1 cellular context compared by ENCODE assay signal in the genomic region with DNA sequence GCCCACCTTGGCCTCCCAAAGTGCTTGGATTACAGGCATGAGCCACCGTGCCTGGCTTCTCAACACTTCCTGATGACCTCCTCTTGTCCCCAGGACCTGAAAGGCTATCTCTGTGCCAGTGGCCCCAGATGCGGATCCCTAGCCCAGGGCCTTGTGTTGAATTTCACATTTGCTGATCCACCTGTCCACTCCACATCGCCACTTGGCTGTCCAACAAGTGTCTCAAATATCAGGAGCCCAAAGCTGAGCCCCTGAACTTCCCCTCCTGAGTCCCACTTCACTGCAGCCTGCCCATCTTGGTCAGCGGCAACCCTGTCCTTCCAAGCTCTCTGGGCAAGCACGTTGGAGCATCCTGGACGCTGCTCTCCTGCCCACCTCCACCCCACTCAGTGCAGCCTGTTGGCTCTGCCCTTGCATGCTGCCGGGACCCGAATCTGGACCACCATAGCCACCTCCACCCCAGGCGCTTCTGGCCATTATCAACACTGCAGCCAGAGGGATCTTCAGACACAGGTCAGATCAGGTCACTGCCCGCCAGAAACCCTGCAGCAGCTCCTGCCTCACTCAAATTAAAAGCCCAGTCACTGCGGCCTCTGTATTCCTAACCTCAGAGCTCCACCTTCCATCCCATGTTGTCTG.
TF ChIP-seq lines count a peak whose summit lies in the region.

No MANE protein-coding gene starts in this region.

TF ChIP-seq in HepG2, 621 proteins besides CTCF, POLR2A, EP300 and RAD21 (continued from another document):
- TF ChIP-seq, protein P1, sequence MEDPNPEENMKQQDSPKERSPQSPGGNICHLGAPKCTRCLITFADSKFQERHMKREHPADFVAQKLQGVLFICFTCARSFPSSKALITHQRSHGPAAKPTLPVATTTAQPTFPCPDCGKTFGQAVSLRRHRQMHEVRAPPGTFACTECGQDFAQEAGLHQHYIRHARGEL (CRISPR knock-in tag; IDR thresholded peaks at IDR 0.05) = no peak
- TF ChIP-seq SSRP1 (CRISPR knock-in tag; IDR thresholded peaks at IDR 0.05) (no peak), EZH2 (conservative IDR thresholded peaks at IDR 0.05; ENCODE audit: low read depth, low read length) (no peak), NFRKB (IDR thresholded peaks at IDR 0.05) (no peak), ZNF253 (CRISPR knock-in tag; IDR thresholded peaks at IDR 0.05; ENCODE audit: borderline replicate concordance) (no peak), SIN3A (IDR thresholded peaks at IDR 0.05; ENCODE audit: borderline replicate concordance, low read depth, low read length) (no peak), ZNF430 (CRISPR knock-in tag; IDR thresholded peaks at IDR 0.05) (no peak), TBL1XR1 (IDR thresholded peaks at IDR 0.05; ENCODE audit: borderline replicate concordance, low read length, partially characterized antibody) (no peak), GPN1 (CRISPR knock-in tag; IDR thresholded peaks at IDR 0.05; ENCODE audit: borderline replicate concordance) (no peak)
- TF ChIP-seq, protein P2, sequence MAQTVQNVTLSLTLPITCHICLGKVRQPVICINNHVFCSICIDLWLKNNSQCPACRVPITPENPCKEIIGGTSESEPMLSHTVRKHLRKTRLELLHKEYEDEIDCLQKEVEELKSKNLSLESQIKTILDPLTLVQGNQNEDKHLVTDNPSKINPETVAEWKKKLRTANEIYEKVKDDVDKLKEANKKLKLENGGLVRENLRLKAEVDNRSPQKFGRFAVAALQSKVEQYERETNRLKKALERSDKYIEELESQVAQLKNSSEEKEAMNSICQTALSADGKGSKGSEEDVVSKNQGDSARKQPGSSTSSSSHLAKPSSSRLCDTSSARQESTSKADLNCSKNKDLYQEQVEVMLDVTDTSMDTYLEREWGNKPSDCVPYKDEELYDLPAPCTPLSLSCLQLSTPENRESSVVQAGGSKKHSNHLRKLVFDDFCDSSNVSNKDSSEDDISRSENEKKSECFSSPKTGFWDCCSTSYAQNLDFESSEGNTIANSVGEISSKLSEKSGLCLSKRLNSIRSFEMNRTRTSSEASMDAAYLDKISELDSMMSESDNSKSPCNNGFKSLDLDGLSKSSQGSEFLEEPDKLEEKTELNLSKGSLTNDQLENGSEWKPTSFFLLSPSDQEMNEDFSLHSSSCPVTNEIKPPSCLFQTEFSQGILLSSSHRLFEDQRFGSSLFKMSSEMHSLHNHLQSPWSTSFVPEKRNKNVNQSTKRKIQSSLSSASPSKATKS (CRISPR knock-in tag; IDR thresholded peaks at IDR 0.05) = no peak
